9 cellular contexts compared by ENCODE assay signal in the genomic region with DNA sequence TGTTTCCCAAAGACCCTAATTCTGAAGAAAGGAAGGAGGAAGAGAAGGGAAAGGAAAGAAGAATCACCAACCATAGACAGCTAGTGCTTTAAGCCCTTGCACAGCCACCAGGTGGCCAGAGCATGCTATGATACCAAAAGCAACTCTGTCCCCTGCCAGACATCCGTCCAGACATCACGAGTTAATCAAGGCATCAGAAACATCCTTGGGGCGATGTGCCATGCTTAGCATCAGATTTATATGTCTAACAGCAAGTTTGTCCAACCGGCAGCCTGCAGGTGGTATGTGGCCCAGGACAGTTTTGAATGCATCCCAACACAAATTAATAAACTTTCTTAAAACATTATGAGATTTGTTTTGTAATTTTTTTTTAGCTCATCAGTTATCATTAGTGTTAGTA. TPM values are rescaled to one million over a fixed set of nuclear protein-coding genes. Genes with fewer than 3 reads are reported as not detected.
DNase-seq lines count a peak whose midpoint lies in the region; ATAC-seq and TF ChIP-seq lines count a peak whose summit lies in the region.
"Had no signal": no experiment of that assay in that cellular context is flagged by ENCODE, and none has a peak within 500 bp of the region (broad histone marks: within the 10 kb centered on the region; RNA-seq: fewer than 3 reads in every experiment).

No MANE protein-coding gene starts in this region.

- CTCF ChIA-PET in RWPE1 (lab: Yijun Ruan, JAX), result interaction anchor here (0.7 kb wide), 2 partner anchors 47 to 100 kb away, joined by 3 to 4 read pairs; no protein-coding TSS in a partner anchor
- CTCF ChIA-PET in CD8-positive, alpha-beta T cell (lab: Charles Lee), result interaction anchor here (1.5 kb wide), 1 partner anchor 11 kb away, joined by 4 read pairs; no protein-coding TSS in a partner anchor

- TF ChIP-seq POLR2A in ovary (IDR thresholded peaks at IDR 0.05), result no peak

- peaks cover 20% of the 10 kb centered on the region for H3K4me1 ChIP-seq in foreskin keratinocyte
- H3K4me1 ChIP-seq in CD8-positive, alpha-beta T cell (ENCODE audit: insufficient read depth, low read length), result no peaks in the 10 kb centered on the region
- peaks cover 1% of the 10 kb centered on the region for H3K4me1 ChIP-seq in ovary (ENCODE audit: insufficient read depth)

- no peak overlapping the region for H3K27ac ChIP-seq in RWPE1
- H3K27ac ChIP-seq in foreskin keratinocyte, result no peak overlapping the region
- no peak overlapping the region for H3K27ac ChIP-seq in CD8-positive, alpha-beta T cell (ENCODE audit: low read depth, low read length)
- no peak overlapping the region for H3K27ac ChIP-seq in ovary

- DNase-seq in AG09309 (ENCODE audit: low read depth) (no peak), GM13977 (ENCODE audit: low spot score) (peak; percentile 44), RWPE1 (ENCODE audit: low spot score) (no peak), foreskin keratinocyte (no peak), ovary (no peak)
- no peak for DNase-seq in stimulated activated CD8-positive, alpha-beta memory T cell treated with anti-CD3 and anti-CD28 coated beads, Interleukin-4, amount 100 ng/mL, for 48 hours
- no peak for DNase-seq in CD8-positive, alpha-beta T cell

- no peaks in the 10 kb centered on the region for H3K4me1 Mint-ChIP-seq in CD8-positive, alpha-beta T cell (ENCODE audit: low read depth)

- H3K36me3 Mint-ChIP-seq in CD8-positive, alpha-beta T cell, result no peaks in the 10 kb centered on the region
- H3K36me3 Mint-ChIP-seq: stimulated activated memory B cell treated with anti-CD40 and anti-IgM and Interleukin-4, amounts not matched to agents 10 μg/mL and 1 μg/mL and 100 μg/mL, for 72 hours had no signal

- POLR2A ChIA-PET in RWPE1 (lab: Yijun Ruan, JAX; ENCODE audit: low non-redundant PET), result no interaction called here
- POLR2A ChIA-PET in CD8-positive, alpha-beta T cell (lab: Charles Lee), result no interaction called here

- H3K4me3 ChIP-seq in AG09309 (ENCODE audit: control insufficient read depth, low read depth, low read length) (no peak overlapping the region), ovary (no peak overlapping the region)
- no peak overlapping the region for H3K4me3 ChIP-seq in CD8-positive, alpha-beta T cell (ENCODE audit: low read depth, low read length)

- no peaks in the 10 kb centered on the region for H3K27me3 Mint-ChIP-seq in CD8-positive, alpha-beta T cell (ENCODE audit: low read depth)
- H3K27me3 Mint-ChIP-seq: stimulated activated memory B cell treated with anti-CD40 and anti-IgM and Interleukin-4, amounts not matched to agents 10 μg/mL and 1 μg/mL and 100 μg/mL, for 72 hours had no signal

- in situ Hi-C loops in GM13977 (cut with MboI; ENCODE audit: low pct_unique_long_range_greater_than_20kb, low sequenced_read_pairs, unreplicated experiment), result no loop called here

- peak; percentile 56 for TF ChIP-seq CTCF in AG09309 (IDR thresholded peaks at IDR 0.05; ENCODE audit: control insufficient read depth, insufficient read depth, low read depth, low read length, missing control alignments)
- peak; percentile 36 for TF ChIP-seq CTCF in GM13977 (IDR thresholded peaks at IDR 0.05; ENCODE audit: extremely low read depth, insufficient read depth, missing control alignments)
- peak; percentile 30; the same call in 1 of the 2 replicates for TF ChIP-seq CTCF in RWPE1 (conservative IDR thresholded peaks at IDR 0.05; ENCODE audit: low read depth)
- peak; percentile 53 for TF ChIP-seq CTCF in foreskin keratinocyte (conservative IDR thresholded peaks at IDR 0.05)
- TF ChIP-seq CTCF in CD8-positive, alpha-beta T cell (IDR thresholded peaks at IDR 0.05), result no peak
- no peak for TF ChIP-seq CTCF in ovary (IDR thresholded peaks at IDR 0.05)

- no peaks in the 10 kb centered on the region for H3K36me3 ChIP-seq in CD8-positive, alpha-beta T cell (ENCODE audit: insufficient read depth, low read length)
- H3K36me3 ChIP-seq in ovary, result no peaks in the 10 kb centered on the region

- ATAC-seq in foreskin keratinocyte (no peak), HG02678 (IDR thresholded peaks at IDR 0.05; ENCODE audit: unreplicated experiment) (no peak)
- ATAC-seq in CD8-positive, alpha-beta T cell, result no peak
- ATAC-seq: stimulated activated memory B cell treated with anti-CD40 and anti-IgM and Interleukin-4, amounts not matched to agents 10 μg/mL and 1 μg/mL and 100 μg/mL, for 72 hours had no signal

- H3K9me3 Mint-ChIP-seq in CD8-positive, alpha-beta T cell, result no peaks in the 10 kb centered on the region
- H3K9me3 Mint-ChIP-seq: stimulated activated memory B cell treated with anti-CD40 and anti-IgM and Interleukin-4, amounts not matched to agents 10 μg/mL and 1 μg/mL and 100 μg/mL, for 72 hours had no signal

- H3K4me3 Mint-ChIP-seq in CD8-positive, alpha-beta T cell, result no peak overlapping the region
- H3K4me3 Mint-ChIP-seq: stimulated activated memory B cell treated with anti-CD40 and anti-IgM and Interleukin-4, amounts not matched to agents 10 μg/mL and 1 μg/mL and 100 μg/mL, for 72 hours had no signal

- H3K27me3 ChIP-seq in foreskin keratinocyte, result no peaks in the 10 kb centered on the region
- H3K27me3 ChIP-seq in CD8-positive, alpha-beta T cell (ENCODE audit: insufficient read depth, low read length), result no peaks in the 10 kb centered on the region
- no peaks in the 10 kb centered on the region for H3K27me3 ChIP-seq in ovary

- 3 to 33% (median 21%) methylated on average over 4 of the region's 4 CpGs for WGBS in ovary, 3 donors

- H3K9me3 ChIP-seq in CD8-positive, alpha-beta T cell (ENCODE audit: low read length), result no peaks in the 10 kb centered on the region
- H3K9me3 ChIP-seq in ovary, result no peaks in the 10 kb centered on the region

- intact Hi-C loops in CD8-positive, alpha-beta T cell (cut with DNase I, micrococcal nuclease), result no loop called here
- intact Hi-C loops in ovary (cut with DNase I), result no loop called here

- no peak for TF ChIP-seq EP300 in ovary (IDR thresholded peaks at IDR 0.05)

- no peak overlapping the region for H3K27ac Mint-ChIP-seq in CD8-positive, alpha-beta T cell
- H3K27ac Mint-ChIP-seq: stimulated activated memory B cell treated with anti-CD40 and anti-IgM and Interleukin-4, amounts not matched to agents 10 μg/mL and 1 μg/mL and 100 μg/mL, for 72 hours had no signal

RNA-seq across cellular contexts. Expression of gene CRYBA1, which starts 2.9 kb away (rescaled TPM):
- total RNA-seq in foreskin keratinocyte (not detected in 2 replicates), ovary (not detected)
- polyA plus RNA-seq in foreskin keratinocyte (not detected in 2 replicates), ovary (not detected)
- not detected for total RNA-seq in CD8-positive, alpha-beta T cell

RNA-seq across cellular contexts. Expression of gene NUFIP2, which starts 50.2 kb away (rescaled TPM):
- total RNA-seq in foreskin keratinocyte, result 39.1 and 40.2 TPM in 2 replicates
- 5.3 and 6.6 TPM in 2 replicates for polyA plus RNA-seq in foreskin keratinocyte
- total RNA-seq in CD8-positive, alpha-beta T cell, result 10 to 100 TPM; 67.9 to 71.8 TPM
- total RNA-seq in ovary, result 10 to 100 TPM; 25.0 to 52.4 (median 37.9) TPM
- 10 to 100 TPM in 1 of 2 donors, 1 to 10 TPM in 1; 8.1 to 18.9 TPM for polyA plus RNA-seq in ovary

Comparison
In these comparisons a context has a peak if more than half of its experiments do, and no peak if none do; other contexts are left out.
1. CTCF ChIP-seq: peak in AG09309 (single experiment), GM13977 (single experiment), RWPE1 (single experiment) and foreskin keratinocyte (single experiment); none in CD8-positive, alpha-beta T cell (single experiment) and ovary (0 of 3).